ENCODE assay signal across 8 cellular contexts in the genomic region with DNA sequence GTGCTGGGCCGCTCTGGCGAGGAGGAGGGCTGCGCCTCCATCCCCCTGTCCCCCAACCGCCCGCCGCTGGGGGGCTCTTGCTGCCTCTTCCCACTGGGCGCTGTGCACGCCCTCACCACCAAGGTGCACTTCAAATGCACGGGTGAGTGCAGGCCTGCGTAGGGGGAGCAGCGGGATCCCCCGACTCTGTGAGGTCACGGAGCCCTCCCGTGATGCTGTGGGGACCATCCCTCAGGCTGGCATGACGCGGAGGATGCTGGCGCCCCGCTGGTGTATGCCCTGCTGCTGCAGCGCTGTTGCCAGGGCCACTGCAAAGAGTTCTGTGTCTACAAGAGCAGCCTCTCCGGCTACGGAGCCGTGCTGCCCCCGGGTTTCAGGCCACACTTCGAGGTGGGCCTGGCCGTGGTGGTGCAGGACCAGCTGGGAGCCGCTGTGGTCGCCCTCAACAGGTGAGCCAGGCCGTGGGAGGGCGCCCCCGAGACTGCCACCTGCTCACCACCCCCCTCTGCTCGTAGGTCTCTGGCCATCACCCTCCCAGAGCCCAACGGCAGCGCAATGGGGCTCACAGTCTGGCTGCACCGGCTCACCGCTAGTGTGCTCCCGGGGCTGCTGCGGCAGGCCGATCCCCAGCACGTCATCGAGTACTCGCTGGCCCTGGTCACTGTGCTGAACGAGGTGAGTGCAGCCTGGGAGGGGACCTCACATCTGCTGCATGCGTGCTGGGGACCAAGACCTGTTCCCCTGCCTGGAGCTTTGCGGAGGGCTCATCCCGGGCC. TPM values are rescaled to one million over a fixed set of nuclear protein-coding genes. Genes with fewer than 3 reads are reported as not detected.
A peak's percentile ranks its signal among the peaks of the same experiment; 100 is the strongest.
DNase-seq lines count a peak whose midpoint lies in the region; ATAC-seq, FAIRE-seq and TF ChIP-seq lines count a peak whose summit lies in the region.
"Not testable (repeated sequence)": the region's sequence is repeated elsewhere in the genome, so short reads cannot be mapped to it uniquely, and the experiment has no call there.

No MANE protein-coding gene starts in this region.

- not testable (repeated sequence) for H3K36me3 ChIP-seq in BE2C; RWPE2 (ENCODE audit: low read depth); endothelial cell of umbilical vein (ENCODE audit: control insufficient read depth in 2 of 2, extremely low read depth in 1 of 2, insufficient read depth in 2 of 2, low read length in 2 of 2)

- TF ChIP-seq POLR2A in endothelial cell of umbilical vein (IDR thresholded peaks at IDR 0.05; ENCODE audit: low read depth, low read length): not testable (repeated sequence)

- POLR2A ChIA-PET in endothelial cell of umbilical vein (lab: Charles Lee): not testable (repeated sequence)

- H3K9ac ChIP-seq in endothelial cell of umbilical vein (replicated peaks; ENCODE audit: extremely low read depth, insufficient read depth, low read length): not testable (repeated sequence)

- H3K79me2 ChIP-seq in endothelial cell of umbilical vein (ENCODE audit: control insufficient read depth, insufficient read depth, low read length): not testable (repeated sequence)

- H3K27ac Mint-ChIP-seq in nephron progenitor cell: not testable (repeated sequence)

- intact Hi-C loops in endothelial cell of umbilical vein (cut with micrococcal nuclease); right cardiac atrium (cut with DNase I): not testable (repeated sequence)

- peak; percentile 6 for DNase-seq in BE2C
- peak; percentile 42 for DNase-seq in RWPE2 (ENCODE audit: low spot score)
- peak; percentile 58 for DNase-seq in activated CD8-positive, alpha-beta memory T cell treated with anti-CD3 and anti-CD28 coated beads for 24 hours
- DNase-seq in activated naive CD4-positive, alpha-beta T cell treated with anti-CD3 and anti-CD28 coated beads, Interleukin-2, amount 50 U/mL, for 16 hours: peak; percentile 10
- DNase-seq in endothelial cell of umbilical vein (ENCODE audit: low read depth, low spot score): peak; percentile 1
- DNase-seq in right cardiac atrium: peak; percentile 8 to 33 (median 9)
- DNase-seq in nephron progenitor cell: peak; percentile 4
- DNase-seq in stimulated activated CD8-positive, alpha-beta memory T cell treated with anti-CD3 and anti-CD28 coated beads, Interleukin-4, amount 100 ng/mL, for 48 hours: peak; percentile 21

- not testable (repeated sequence) for H3K4me1 ChIP-seq in BE2C; RWPE2 (ENCODE audit: insufficient read depth, poor library complexity, severe bottlenecking); endothelial cell of umbilical vein (ENCODE audit: control insufficient read depth, extremely low read depth, insufficient read depth, low read length); right cardiac atrium (ENCODE audit: control insufficient read depth, insufficient read depth, low read length)

- H3K9me3 Mint-ChIP-seq in nephron progenitor cell: not testable (repeated sequence)

- not testable (repeated sequence) for H3K27me3 ChIP-seq in BE2C; RWPE2 (ENCODE audit: insufficient read depth, poor library complexity, severe bottlenecking); endothelial cell of umbilical vein (ENCODE audit: control insufficient read depth in 2 of 2, insufficient read depth in 2 of 2, low read length in 2 of 2); right cardiac atrium (ENCODE audit: control insufficient read depth, insufficient read depth)

- 42% methylated on average over 28 of the region's 45 CpGs for WGBS in right cardiac atrium

- FAIRE-seq in endothelial cell of umbilical vein (lab: Jason Lieb, UNC): not testable (repeated sequence)

- BruUV-seq in endothelial cell of umbilical vein (replicated peaks; lab: Mats Ljungman, UMichigan): not testable (repeated sequence)

- not testable (repeated sequence) for H3K27ac ChIP-seq in RWPE2 (ENCODE audit: poor library complexity, severe bottlenecking); endothelial cell of umbilical vein (ENCODE audit: insufficient read depth, low read depth, low read length); right cardiac atrium (ENCODE audit: low read length)

- H3K9me3 ChIP-seq in BE2C; RWPE2 (ENCODE audit: severe bottlenecking); endothelial cell of umbilical vein (replicated peaks; ENCODE audit: control insufficient read depth, insufficient read depth, low read length); right cardiac atrium (ENCODE audit: control insufficient read depth, low read length): not testable (repeated sequence)

- CTCF ChIA-PET in endothelial cell of umbilical vein (lab: Charles Lee): not testable (repeated sequence)

- H3K4me2 ChIP-seq in endothelial cell of umbilical vein (ENCODE audit: insufficient read depth, low read length): not testable (repeated sequence)

- TF ChIP-seq CTCF in BE2C (IDR thresholded peaks at IDR 0.05; ENCODE audit: low read depth, low read length); RWPE2 (IDR thresholded peaks at IDR 0.05; ENCODE audit: poor library complexity, severe bottlenecking); endothelial cell of umbilical vein (IDR thresholded peaks at IDR 0.05; ENCODE audit: extremely low read depth in 1 of 2, insufficient read depth in 1 of 2, low read depth in 1 of 2, low read length in 2 of 2); nephron progenitor cell (IDR thresholded peaks at IDR 0.05): not testable (repeated sequence)

- H2AFZ ChIP-seq in endothelial cell of umbilical vein (ENCODE audit: low read depth, low read length): not testable (repeated sequence)

- not testable (repeated sequence) for H3K4me1 Mint-ChIP-seq in nephron progenitor cell

- H3K4me3 Mint-ChIP-seq in nephron progenitor cell: not testable (repeated sequence)

- dilution Hi-C loops in endothelial cell of umbilical vein (cut with MboI; ENCODE audit: extremely low pct_ligation_motif_present, low sequenced_read_pairs): not testable (repeated sequence)

- H3K27me3 Mint-ChIP-seq in nephron progenitor cell (ENCODE audit: low read depth, poor library complexity): not testable (repeated sequence)

- not testable (repeated sequence) for H3K4me3 ChIP-seq in BE2C (ENCODE audit: low read depth, low read length); RWPE2 (ENCODE audit: severe bottlenecking); endothelial cell of umbilical vein (replicated peaks in 1 of 3; ENCODE audit: insufficient read depth in 1 of 3, low read depth in 1 of 3, low read length in 3 of 3); right cardiac atrium (ENCODE audit: low read length)

- not testable (repeated sequence) for H3K36me3 Mint-ChIP-seq in nephron progenitor cell (ENCODE audit: low read depth)

- ATAC-seq in RWPE2 (ENCODE audit: low read depth); right cardiac atrium: not testable (repeated sequence)

- H4K20me1 ChIP-seq in endothelial cell of umbilical vein (replicated peaks; ENCODE audit: control insufficient read depth, extremely low read depth, insufficient read depth, low read length): not testable (repeated sequence)

- not testable (repeated sequence) for H3K9me1 ChIP-seq in endothelial cell of umbilical vein (replicated peaks; ENCODE audit: control insufficient read depth, extremely low read depth, insufficient read depth, low read length)

RNA-seq across cellular contexts. Expression of a gene that starts 9.7 kb away (rescaled TPM):
- polyA plus RNA-seq in BE2C (2012; ENCODE audit: insufficient read depth, insufficient read length, low read depth): 3.1 TPM
- total RNA-seq in endothelial cell of umbilical vein: 6.8 and 12.2 TPM in 2 replicates
- polyA plus RNA-seq in endothelial cell of umbilical vein: 27.3 and 29.3 TPM in 2 replicates
- 14.8 and 17.9 TPM in 2 replicates for polyA plus RNA-seq in endothelial cell of umbilical vein (2011; cell fraction: cytosol; rRNA removed)
- 84.1 and 104 TPM in 2 replicates for polyA plus RNA-seq in endothelial cell of umbilical vein (2011; cell fraction: nucleus; rRNA removed)
- polyA plus RNA-seq in endothelial cell of umbilical vein (2012): 1.4 and 6.0 TPM in 2 replicates
- 1.9 and 11.8 TPM in 2 replicates for polyA minus RNA-seq in endothelial cell of umbilical vein
- polyA minus RNA-seq in endothelial cell of umbilical vein (2011; cell fraction: cytosol; rRNA and poly(A)+ RNA removed): 2.5 TPM
- polyA minus RNA-seq in endothelial cell of umbilical vein (2011; cell fraction: nucleus; rRNA and poly(A)+ RNA removed): 5.6 and 6.3 TPM in 2 replicates
- total RNA-seq in right cardiac atrium: 1 to 10 TPM; 2.2 to 5.1 (median 3.2) TPM
- polyA plus RNA-seq in right cardiac atrium: 7.4 TPM

Comparison
In these comparisons a context has a peak if more than half of its experiments do, and no peak if none do; other contexts are left out.
1. DNase-seq: peak in every context shown above with its lines; median percentile 58 in activated CD8-positive, alpha-beta memory T cell treated with anti-CD3 and anti-CD28 coated beads for 24 hours; 42 in RWPE2; 21 in stimulated activated CD8-positive, alpha-beta memory T cell treated with anti-CD3 and anti-CD28 coated beads, Interleukin-4, amount 100 ng/mL, for 48 hours; 10 in activated naive CD4-positive, alpha-beta T cell treated with anti-CD3 and anti-CD28 coated beads, Interleukin-2, amount 50 U/mL, for 16 hours; 9 in right cardiac atrium; 6 in BE2C; 4 in nephron progenitor cell; 1 in endothelial cell of umbilical vein.